2 cellular contexts compared by ENCODE assay signal in the genomic region with DNA sequence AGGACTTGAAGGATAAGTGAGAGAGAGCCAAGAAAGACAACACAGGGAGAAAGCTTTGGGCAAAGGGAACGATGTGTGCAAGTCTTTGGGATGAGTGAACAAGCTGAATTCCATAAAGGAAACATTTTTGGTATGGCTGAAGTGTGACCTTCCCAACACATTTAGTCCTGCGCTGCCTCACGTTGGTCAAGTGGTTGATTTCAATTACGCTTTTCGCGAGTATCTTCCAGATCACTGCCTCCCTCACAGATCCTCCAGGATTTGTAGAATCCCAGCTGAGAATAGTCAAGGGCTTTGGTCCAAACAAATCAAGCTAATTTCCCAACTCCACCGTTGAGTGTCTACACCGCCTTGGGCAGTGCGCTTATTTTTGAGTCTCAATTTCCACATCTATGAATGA.
TF ChIP-seq lines count a peak whose summit lies in the region.

No MANE protein-coding gene starts in this region.

TF ChIP-seq in HepG2, 621 proteins besides CTCF, POLR2A, EP300 and RAD21:
- TF ChIP-seq KDM1A (CRISPR knock-in tag; IDR thresholded peaks at IDR 0.05) (no peak), HOXA3 (CRISPR knock-in tag; IDR thresholded peaks at IDR 0.05) (no peak)
- TF ChIP-seq, protein P1, sequence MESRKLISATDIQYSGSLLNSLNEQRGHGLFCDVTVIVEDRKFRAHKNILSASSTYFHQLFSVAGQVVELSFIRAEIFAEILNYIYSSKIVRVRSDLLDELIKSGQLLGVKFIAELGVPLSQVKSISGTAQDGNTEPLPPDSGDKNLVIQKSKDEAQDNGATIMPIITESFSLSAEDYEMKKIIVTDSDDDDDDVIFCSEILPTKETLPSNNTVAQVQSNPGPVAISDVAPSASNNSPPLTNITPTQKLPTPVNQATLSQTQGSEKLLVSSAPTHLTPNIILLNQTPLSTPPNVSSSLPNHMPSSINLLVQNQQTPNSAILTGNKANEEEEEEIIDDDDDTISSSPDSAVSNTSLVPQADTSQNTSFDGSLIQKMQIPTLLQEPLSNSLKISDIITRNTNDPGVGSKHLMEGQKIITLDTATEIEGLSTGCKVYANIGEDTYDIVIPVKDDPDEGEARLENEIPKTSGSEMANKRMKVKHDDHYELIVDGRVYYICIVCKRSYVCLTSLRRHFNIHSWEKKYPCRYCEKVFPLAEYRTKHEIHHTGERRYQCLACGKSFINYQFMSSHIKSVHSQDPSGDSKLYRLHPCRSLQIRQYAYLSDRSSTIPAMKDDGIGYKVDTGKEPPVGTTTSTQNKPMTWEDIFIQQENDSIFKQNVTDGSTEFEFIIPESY (CRISPR knock-in tag; IDR thresholded peaks at IDR 0.05), result peak; percentile 63

TF ChIP-seq in H1, 55 proteins besides CTCF, POLR2A, EP300 and RAD21:
- TF ChIP-seq SIN3A (conservative IDR thresholded peaks at IDR 0.05 in 1 of 2, IDR thresholded peaks at IDR 0.05 in 1 of 2; ENCODE audit: low read depth in 1 of 2, low read length in 2 of 2) (no peak), CEBPB (IDR thresholded peaks at IDR 0.05; ENCODE audit: low read depth, low read length) (no peak), HDAC2 (IDR thresholded peaks at IDR 0.05; ENCODE audit: borderline replicate concordance in 1 of 2, low read depth in 2 of 2, low read length in 2 of 2) (no peak), BRCA1 (IDR thresholded peaks at IDR 0.05; ENCODE audit: low read depth, low read length) (no peak), HDAC6 (IDR thresholded peaks at IDR 0.05; ENCODE audit: low read depth, low read length) (no peak), CTBP2 (IDR thresholded peaks at IDR 0.05; ENCODE audit: borderline replicate concordance, insufficient read depth, insufficient read length, low read length) (no peak), RBBP5 (IDR thresholded peaks at IDR 0.05; ENCODE audit: borderline replicate concordance, low read depth, low read length) (no peak), TCF12 (IDR thresholded peaks at IDR 0.05; ENCODE audit: low read depth, low read length) (no peak), KDM5A (IDR thresholded peaks at IDR 0.05; ENCODE audit: low read length) (no peak)
- TF ChIP-seq, protein P2, sequence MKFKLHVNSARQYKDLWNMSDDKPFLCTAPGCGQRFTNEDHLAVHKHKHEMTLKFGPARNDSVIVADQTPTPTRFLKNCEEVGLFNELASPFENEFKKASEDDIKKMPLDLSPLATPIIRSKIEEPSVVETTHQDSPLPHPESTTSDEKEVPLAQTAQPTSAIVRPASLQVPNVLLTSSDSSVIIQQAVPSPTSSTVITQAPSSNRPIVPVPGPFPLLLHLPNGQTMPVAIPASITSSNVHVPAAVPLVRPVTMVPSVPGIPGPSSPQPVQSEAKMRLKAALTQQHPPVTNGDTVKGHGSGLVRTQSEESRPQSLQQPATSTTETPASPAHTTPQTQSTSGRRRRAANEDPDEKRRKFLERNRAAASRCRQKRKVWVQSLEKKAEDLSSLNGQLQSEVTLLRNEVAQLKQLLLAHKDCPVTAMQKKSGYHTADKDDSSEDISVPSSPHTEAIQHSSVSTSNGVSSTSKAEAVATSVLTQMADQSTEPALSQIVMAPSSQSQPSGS (IDR thresholded peaks at IDR 0.05; ENCODE audit: low read length), result no peak
